8 cellular contexts compared by ENCODE assay signal in genomic region chr10:71812016-71812912, GRCh38. TPM values are rescaled to one million over a fixed set of nuclear protein-coding genes. Genes with fewer than 3 reads are reported as not detected.
DNase-seq lines count a peak whose midpoint lies in the region; ATAC-seq, FAIRE-seq and TF ChIP-seq lines count a peak whose summit lies in the region.

No MANE protein-coding gene starts in this region.

- H3K36me3 ChIP-seq in KOPT-K1 (ENCODE audit: insufficient read depth, low read length), result peaks cover 57% of the 10 kb centered on the region

- WGBS in A549 (ENCODE audit: missing lambda C conversion rate), result 67% methylated on average over 15 of the region's 22 CpGs

- ATAC-seq in A549 (peak; percentile 61 to 89), HG03439 (IDR thresholded peaks at IDR 0.05; ENCODE audit: unreplicated experiment) (no peak)

- peak; percentile 87 for TF ChIP-seq CTCF in A549 (IDR thresholded peaks at IDR 0.05)

- TF ChIP-seq EP300 in A549 (IDR thresholded peaks at IDR 0.05), result no peak

- H3K4me2 ChIP-seq in A549, result no peak overlapping the region

- TF ChIP-seq POLR2A in A549 (IDR thresholded peaks at IDR 0.05; ENCODE audit: low read length) (no peak), GM12892 (IDR thresholded peaks at IDR 0.05; ENCODE audit: low read depth, low read length) (no peak)

- H3K4me3 ChIP-seq in A549, result no peak overlapping the region

- peaks cover 18% of the 10 kb centered on the region; the same call in 2 of the 3 replicates for H3K4me1 ChIP-seq in A549

- POLR2A ChIA-PET in A549 (lab: Yijun Ruan, JAX), result interaction anchor here (1.4 to 1.8 kb wide), 2 partner anchors 39 to 40 kb away, joined by 5 read pairs; partner anchors contain the start of gene PSAP

- FAIRE-seq in A549 (lab: Jason Lieb, UNC) (no peak), GM12892 (lab: Jason Lieb, UNC) (peak; percentile 63)

- H3K27ac ChIP-seq in A549, result peak overlapping the region in 1 of 2 experiments; percentile 43; a peak in 3 of 6 replicates
- H3K27ac ChIP-seq in KOPT-K1 (ENCODE audit: low read depth, low read length, poor library complexity, severe bottlenecking), result peak overlapping the region; percentile 23

- DNase-seq in A549 (ENCODE audit: low read depth in 1 of 2, low spot score in 1 of 2), result peak; percentile 61 to 82
- peak; percentile 94 for DNase-seq in GM12892 (ENCODE audit: insufficient read length)
- DNase-seq in T-helper 9 cell, result peak; percentile 80
- DNase-seq in anterior cingulate cortex (lab: John Stamatoyannopoulos, UW), result peak in 48 of 58 donors; percentile 7 to 78 (median 56)
- DNase-seq in hypothalamus (lab: John Stamatoyannopoulos, UW), result peak in 47 of 51 donors; percentile 22 to 80 (median 49)
- peak; percentile 87 for DNase-seq in stimulated activated CD4-positive, alpha-beta T cell treated with anti-CD3 and anti-CD28 coated beads, Interleukin-15, amount 100 ng/mL, for 24 hours

- H3K9me3 ChIP-seq in A549 (no peaks in the 10 kb centered on the region), KOPT-K1 (ENCODE audit: insufficient read depth, low read length, poor library complexity, severe bottlenecking) (no peaks in the 10 kb centered on the region)

- CTCF ChIA-PET in A549 (lab: Yijun Ruan, JAX), result interaction anchor here (0.6 to 10.6 kb wide), 40 partner anchors 10 to 497 kb away, joined by 3 to 101 read pairs (median 4); partner anchors contain the start of genes CDH23, SLC29A3 and VSIR

- TF ChIP-seq RAD21 in A549 (conservative IDR thresholded peaks at IDR 0.05 in 1 of 2, IDR thresholded peaks at IDR 0.05 in 1 of 2), result peak; percentile 89 to 91

TF ChIP-seq in A549, 52 proteins besides CTCF, POLR2A, EP300 and RAD21:
- TF ChIP-seq, protein P1, sequence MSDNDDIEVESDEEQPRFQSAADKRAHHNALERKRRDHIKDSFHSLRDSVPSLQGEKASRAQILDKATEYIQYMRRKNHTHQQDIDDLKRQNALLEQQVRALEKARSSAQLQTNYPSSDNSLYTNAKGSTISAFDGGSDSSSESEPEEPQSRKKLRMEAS (IDR thresholded peaks at IDR 0.05), result peak; percentile 93
- TF ChIP-seq HOXA7 (CRISPR knock-in tag; IDR thresholded peaks at IDR 0.05), result no peak
- no peak for TF ChIP-seq HOXB13 (CRISPR knock-in tag; IDR thresholded peaks at IDR 0.05; ENCODE audit: low read depth)
- no peak for TF ChIP-seq RARB (CRISPR knock-in tag; IDR thresholded peaks at IDR 0.05)
- no peak for TF ChIP-seq NFE2L2 (conservative IDR thresholded peaks at IDR 0.05; ENCODE audit: low read length)
- TF ChIP-seq, protein P2, sequence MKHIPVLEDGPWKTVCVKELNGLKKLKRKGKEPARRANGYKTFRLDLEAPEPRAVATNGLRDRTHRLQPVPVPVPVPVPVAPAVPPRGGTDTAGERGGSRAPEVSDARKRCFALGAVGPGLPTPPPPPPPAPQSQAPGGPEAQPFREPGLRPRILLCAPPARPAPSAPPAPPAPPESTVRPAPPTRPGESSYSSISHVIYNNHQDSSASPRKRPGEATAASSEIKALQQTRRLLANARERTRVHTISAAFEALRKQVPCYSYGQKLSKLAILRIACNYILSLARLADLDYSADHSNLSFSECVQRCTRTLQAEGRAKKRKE (CRISPR knock-in tag; IDR thresholded peaks at IDR 0.05; ENCODE audit: low read depth), result no peak
- TF ChIP-seq MYC (IDR thresholded peaks at IDR 0.05; ENCODE audit: borderline replicate concordance, low read length), result peak; percentile 78; the same call in 1 of the 2 replicates
- peak; percentile 90 for TF ChIP-seq SMC3 (IDR thresholded peaks at IDR 0.05)
- no peak for TF ChIP-seq RFX5 (IDR thresholded peaks at IDR 0.05)
- peak; percentile 40; the same call in 1 of the 2 replicates for TF ChIP-seq E2F6 (IDR thresholded peaks at IDR 0.05; ENCODE audit: borderline replicate concordance, low read depth)
- no peak for TF ChIP-seq HEYL (CRISPR knock-in tag; IDR thresholded peaks at IDR 0.05)
- no peak for TF ChIP-seq TP53 (CRISPR knock-in tag; IDR thresholded peaks at IDR 0.05)
- no peak for TF ChIP-seq FOXS1 (CRISPR knock-in tag; IDR thresholded peaks at IDR 0.05)
- no peak for TF ChIP-seq KDM1A (IDR thresholded peaks at IDR 0.05; ENCODE audit: low read depth)
- no peak for TF ChIP-seq CBX8 (IDR thresholded peaks at IDR 0.05)
- TF ChIP-seq EHF (CRISPR knock-in tag; IDR thresholded peaks at IDR 0.05), result no peak
- no peak for TF ChIP-seq POLR2AphosphoS2 (conservative IDR thresholded peaks at IDR 0.05; ENCODE audit: low read length)
- TF ChIP-seq, protein P3, sequence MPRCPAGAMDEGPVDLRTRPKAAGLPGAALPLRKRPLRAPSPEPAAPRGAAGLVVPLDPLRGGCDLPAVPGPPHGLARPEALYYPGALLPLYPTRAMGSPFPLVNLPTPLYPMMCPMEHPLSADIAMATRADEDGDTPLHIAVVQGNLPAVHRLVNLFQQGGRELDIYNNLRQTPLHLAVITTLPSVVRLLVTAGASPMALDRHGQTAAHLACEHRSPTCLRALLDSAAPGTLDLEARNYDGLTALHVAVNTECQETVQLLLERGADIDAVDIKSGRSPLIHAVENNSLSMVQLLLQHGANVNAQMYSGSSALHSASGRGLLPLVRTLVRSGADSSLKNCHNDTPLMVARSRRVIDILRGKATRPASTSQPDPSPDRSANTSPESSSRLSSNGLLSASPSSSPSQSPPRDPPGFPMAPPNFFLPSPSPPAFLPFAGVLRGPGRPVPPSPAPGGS (IDR thresholded peaks at IDR 0.05), result no peak
- TF ChIP-seq KDM5A (IDR thresholded peaks at IDR 0.05), result no peak
- no peak for TF ChIP-seq ELK1 (IDR thresholded peaks at IDR 0.05; ENCODE audit: low read depth, low read length)
- TF ChIP-seq USF2 (IDR thresholded peaks at IDR 0.05), result peak; percentile 61
- no peak for TF ChIP-seq ZFP36 (IDR thresholded peaks at IDR 0.05; ENCODE audit: borderline replicate concordance, partially characterized antibody)

RNA-seq across cellular contexts. Expression of gene PSAP, which starts 38.8 kb away (rescaled TPM):
- polyA plus RNA-seq in A549 (2011; rRNA removed) (1,519 and 1,660 TPM in 2 replicates), A549 (2017; fragmentation: RNase III; extraction: RNeasy Plus Mini Kit Qiagen cat#74134 plus additional on column Dnase treatment) (600 to 708 TPM (median 690 TPM) in 3 replicates)
- 805 and 819 TPM in 2 replicates for polyA plus RNA-seq in A549 (2012; cell fraction: cytosol; rRNA removed)
- 1,219 and 1,507 TPM in 2 replicates for polyA plus RNA-seq in A549 (2012; cell fraction: nucleus; rRNA removed)
- 756 and 891 TPM in 2 replicates for polyA minus RNA-seq in A549 (2011; rRNA and poly(A)+ RNA removed)
- polyA plus RNA-seq in GM12892 (2012; ENCODE audit: missing spikeins), result 150 TPM

RNA-seq across cellular contexts. Expression of gene VSIR, which starts 38.9 kb away (rescaled TPM):
- 18.5 and 23.5 TPM in 2 replicates for polyA plus RNA-seq in A549 (2011; rRNA removed)
- polyA plus RNA-seq in A549 (2012; cell fraction: cytosol; rRNA removed), result 22.2 and 38.1 TPM in 2 replicates
- polyA plus RNA-seq in A549 (2012; cell fraction: nucleus; rRNA removed), result 49.7 and 59.1 TPM in 2 replicates
- polyA plus RNA-seq in A549 (2017; fragmentation: RNase III; extraction: RNeasy Plus Mini Kit Qiagen cat#74134 plus additional on column Dnase treatment), result 15.5 to 19.3 TPM (median 19.1 TPM) in 3 replicates
- 17.6 and 24.3 TPM in 2 replicates for polyA minus RNA-seq in A549 (2011; rRNA and poly(A)+ RNA removed)
- polyA plus RNA-seq in GM12892 (2012; ENCODE audit: missing spikeins), result 2.6 TPM
